ENCODE assay signal across 12 cellular contexts in genomic region chr1:193766329-193766728, GRCh38.
"Had no signal": no experiment of that assay in that cellular context is flagged by ENCODE, and none has a peak within 500 bp of the region (broad histone marks: within the 10 kb centered on the region; RNA-seq: fewer than 3 reads in every experiment).

No MANE protein-coding gene starts in this region.

- H3K36me3 ChIP-seq: esophagus squamous epithelium, prostate gland, right atrium auricular region, tibial nerve had no signal

- H3K4me3 ChIP-seq: esophagus squamous epithelium, prostate gland, right atrium auricular region, tibial nerve had no signal

- H3K27ac ChIP-seq: esophagus squamous epithelium, prostate gland, right atrium auricular region, tibial nerve had no signal

- H3K27me3 ChIP-seq: esophagus squamous epithelium, right atrium auricular region, tibial nerve had no signal

- H3K4me1 ChIP-seq: esophagus squamous epithelium, prostate gland, right atrium auricular region had no signal

- H3K9me3 ChIP-seq: esophagus squamous epithelium, prostate gland, right atrium auricular region, tibial nerve had no signal

- ATAC-seq: activated CD4-positive, alpha-beta T cell treated with anti-CD3 and anti-CD28 coated beads for 36 hours; left lobe of liver; stimulated activated naive CD8-positive, alpha-beta T cell treated with anti-CD3 and anti-CD28 coated beads, Interleukin-15, Interleukin-2, amounts not matched to agents 100 U/mL and 50 U/mL, for 24 hours had no signal

- DNase-seq: activated CD4-positive, alpha-beta memory T cell treated with anti-CD3 and anti-CD28 coated beads for 36 hours; activated CD4-positive, alpha-beta T cell treated with anti-CD3 and anti-CD28 coated beads for 36 hours; activated T-cell treated with anti-CD3 and anti-CD28 coated beads for 4 hours; cerebellar nuclear complex; cortex of kidney; esophagus squamous epithelium; stimulated activated naive CD8-positive, alpha-beta T cell treated with anti-CD3 and anti-CD28 coated beads, Interleukin-15, Interleukin-2, amounts not matched to agents 100 U/mL and 50 U/mL, for 24 hours; substantia nigra had no signal
